19 cellular contexts compared by ENCODE assay signal in the genomic region with DNA sequence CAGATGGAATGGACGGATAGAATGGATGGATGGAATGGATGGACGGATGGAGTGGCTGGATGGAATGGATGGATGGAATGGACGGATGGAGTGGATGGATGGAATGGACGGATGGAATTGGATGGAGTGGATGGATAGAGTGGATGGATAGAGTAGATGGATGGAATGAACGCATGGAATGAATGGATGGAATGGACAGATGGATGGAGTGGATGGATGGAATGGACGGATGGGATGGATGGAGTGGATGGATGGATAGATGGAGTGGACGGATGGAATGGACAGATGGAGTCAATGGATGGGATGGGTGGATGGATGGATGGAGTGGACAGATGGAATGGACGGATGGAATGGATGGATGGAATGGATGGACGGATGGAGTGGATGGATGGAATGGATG.
"Had no signal": no experiment of that assay in that cellular context is flagged by ENCODE, and none has a peak within 500 bp of the region (broad histone marks: within the 10 kb centered on the region; RNA-seq: fewer than 3 reads in every experiment).

No MANE protein-coding gene starts in this region.

- H3K36me3 Mint-ChIP-seq: naive thymus-derived CD8-positive, alpha-beta T cell had no signal

- H3K27ac Mint-ChIP-seq: endodermal cell; progenitor cell of endocrine pancreas; stimulated activated effector memory CD8-positive, alpha-beta T cell treated with anti-CD3 and anti-CD28 coated beads, Interleukin-12 subunit alpha, Interleukin-12 subunit beta, amount 100 ng/mL, for 72 hours had no signal

- H3K4me3 ChIP-seq: coronary artery, heart right ventricle, mucosa of descending colon, pancreas, right lobe of liver, stomach, thoracic aorta, transverse colon had no signal

- H3K4me3 Mint-ChIP-seq: endodermal cell; stimulated activated effector memory CD8-positive, alpha-beta T cell treated with anti-CD3 and anti-CD28 coated beads, Interleukin-12 subunit alpha, Interleukin-12 subunit beta, amount 100 ng/mL, for 72 hours had no signal

- DNase-seq: effector CD4-positive, alpha-beta T cell; endodermal cell; foreskin melanocyte; heart right ventricle; kidney glomerular epithelial cell; mucosa of descending colon; naive thymus-derived CD8-positive, alpha-beta T cell; retina; stimulated activated CD4-positive, alpha-beta T cell treated with anti-CD3 and anti-CD28 coated beads, Interleukin-4, amount 100 ng/mL, for 1 hour; stimulated activated CD8-positive, alpha-beta memory T cell treated with anti-CD3 and anti-CD28 coated beads, Interleukin-4, amount 100 ng/mL, for 48 hours had no signal

- H3K27me3 ChIP-seq: right lobe of liver had no signal

- H3K27ac ChIP-seq: coronary artery, heart right ventricle, pancreas, right lobe of liver, stomach, thoracic aorta, transverse colon had no signal

- FAIRE-seq: islet of Langerhans had no signal

- H3K4me1 ChIP-seq: pancreas, right lobe of liver, stomach, transverse colon had no signal

- ATAC-seq: heart right ventricle; mucosa of descending colon; naive thymus-derived CD8-positive, alpha-beta T cell; pancreas; right lobe of liver; stimulated activated effector memory CD8-positive, alpha-beta T cell treated with anti-CD3 and anti-CD28 coated beads, Interleukin-12 subunit alpha, Interleukin-12 subunit beta, amount 100 ng/mL, for 72 hours had no signal

- H3K9me3 ChIP-seq: heart right ventricle, mucosa of descending colon, pancreas, right lobe of liver, stomach, thoracic aorta, transverse colon had no signal

- H3K36me3 ChIP-seq: heart right ventricle, pancreas, right lobe of liver, stomach, thoracic aorta, transverse colon had no signal
